Comparison of ENCODE assay signal across 26 cellular contexts in genomic region chr18:47113796-47114540, GRCh38. TPM values are rescaled to one million over a fixed set of nuclear protein-coding genes. Genes with fewer than 3 reads are reported as not detected.
DNase-seq lines count a peak whose midpoint lies in the region; ATAC-seq, FAIRE-seq and TF ChIP-seq lines count a peak whose summit lies in the region.
"Had no signal": no experiment of that assay in that cellular context is flagged by ENCODE, and none has a peak within 500 bp of the region (broad histone marks: within the 10 kb centered on the region; RNA-seq: fewer than 3 reads in every experiment).

No MANE protein-coding gene starts in this region.

- DNase-seq in ELR (ENCODE audit: low read depth) (peak; percentile 2), LHCN-M2 (ENCODE audit: low read depth) (peak; percentile 43), endodermal cell (peak; percentile 52), neural progenitor cell (ENCODE audit: low spot score) (peak; percentile 63), HepG2 (ENCODE audit: low spot score) (no peak), MV-4-11 (lab: John Stamatoyannopoulos, UW) (no peak), NCI-H187 (lab: John Stamatoyannopoulos, UW) (no peak), colonic mucosa (no peak)
- DNase-seq: activated CD4-positive, CD25-positive, alpha-beta regulatory T cell treated with anti-CD3 and anti-CD28 coated beads, Interleukin-2, amount 50 U/mL, for 72 hours; activated CD8-positive, alpha-beta T cell treated with anti-CD3 and anti-CD28 coated beads for 36 hours; activated naive CD4-positive, alpha-beta T cell treated with anti-CD3 and anti-CD28 coated beads for 36 hours; BE2C; COR-L47; DMS79 treated with DMSO at 0.1 percent for 48 hours; gastrocnemius medialis; GOT3; hippocampal formation; KBM-7; naive B cell; NCI-H187 treated with DMSO at 0.1 percent for 48 hours; stimulated activated CD4-positive, alpha-beta T cell treated with anti-CD3 and anti-CD28 coated beads, Interleukin-4, amount 100 ng/mL, for 1 hour; stimulated activated naive CD8-positive, alpha-beta T cell treated with anti-CD3 and anti-CD28 coated beads, Interleukin-15, Interleukin-2, amounts not matched to agents 100 U/mL and 50 U/mL, for 24 hours had no signal

- intact Hi-C loops in HepG2 (cut with micrococcal nuclease; ENCODE audit: unreplicated experiment) (no loop called here), colonic mucosa (cut with DNase I) (no loop called here)

- H2AFZ ChIP-seq in neural progenitor cell (replicated peaks), result no peak overlapping the region
- H2AFZ ChIP-seq in HepG2 (ENCODE audit: low read length), result no peak overlapping the region

- no peak for TF ChIP-seq CTCF in endodermal cell (conservative IDR thresholded peaks at IDR 0.05)
- TF ChIP-seq CTCF in neural progenitor cell (IDR thresholded peaks at IDR 0.05), result no peak
- TF ChIP-seq CTCF in HepG2 (CRISPR knock-in tag; IDR thresholded peaks at IDR 0.05), result no peak
- no peak for TF ChIP-seq CTCF in colonic mucosa (IDR thresholded peaks at IDR 0.05)

- H3F3A ChIP-seq in neural progenitor cell (ENCODE audit: low read depth), result peaks cover 66% of the 10 kb centered on the region

- H3K4me2 ChIP-seq in neural progenitor cell (peak overlapping the region; percentile 71), HepG2 (ENCODE audit: low read depth, low read length) (no peak overlapping the region)

- H3K9ac ChIP-seq in endodermal cell (ENCODE audit: extremely low read depth, low read length, poor library complexity, severe bottlenecking) (no peak overlapping the region), neural progenitor cell (no peak overlapping the region), HepG2 (ENCODE audit: insufficient read depth, low read depth, low read length) (no peak overlapping the region), colonic mucosa (ENCODE audit: low read depth in 2 of 2, low read length in 2 of 2) (no peak overlapping the region)

- no peak for TF ChIP-seq RAD21 in HepG2 (CRISPR knock-in tag; IDR thresholded peaks at IDR 0.05)

- CTCF ChIA-PET in HepG2 (lab: Yijun Ruan, JAX; ENCODE audit: low intra/inter-chr PET ratio, low total read pairs), result no interaction called here

- H3K27ac ChIP-seq in endodermal cell (ENCODE audit: low read depth, low read length) (no peak overlapping the region), neural progenitor cell (peak overlapping the region; percentile 74), HepG2 (ENCODE audit: extremely low read length, insufficient read depth, low read length) (no peak overlapping the region), colonic mucosa (no peak overlapping the region)
- H3K27ac ChIP-seq: epithelial cell of prostate, gastrocnemius medialis, tibial nerve had no signal

- no peak for TF ChIP-seq POLR2A in HepG2 (IDR thresholded peaks at IDR 0.05; ENCODE audit: insufficient read depth in 1 of 2, low read depth in 2 of 2, low read length in 2 of 2)

- H3K9me3 ChIP-seq in endodermal cell (ENCODE audit: control insufficient read depth, low read length) (no peaks in the 10 kb centered on the region), neural progenitor cell (ENCODE audit: low read depth) (no peaks in the 10 kb centered on the region), HepG2 (ENCODE audit: low read length) (no peaks in the 10 kb centered on the region), colonic mucosa (no peaks in the 10 kb centered on the region)
- H3K9me3 ChIP-seq: BE2C, gastrocnemius medialis, tibial nerve had no signal

- H3K36me3 ChIP-seq in endodermal cell (ENCODE audit: control insufficient read depth, insufficient read depth, low read length), result peaks cover 36% of the 10 kb centered on the region
- peaks cover 10% of the 10 kb centered on the region for H3K36me3 ChIP-seq in neural progenitor cell
- peaks cover 10 to 50% of the 10 kb centered on the region in 2 experiments for H3K36me3 ChIP-seq in HepG2 (replicated peaks in 1 of 2; ENCODE audit: control insufficient read depth in 1 of 2, insufficient read depth in 2 of 2, low read length in 2 of 2)
- no peaks in the 10 kb centered on the region for H3K36me3 ChIP-seq in colonic mucosa
- H3K36me3 ChIP-seq: BE2C had no signal

- peaks cover 31% of the 10 kb centered on the region for H3K36me3 Mint-ChIP-seq in endodermal cell (ENCODE audit: low read depth)
- peaks cover 20% of the 10 kb centered on the region for H3K36me3 Mint-ChIP-seq in neural progenitor cell

- H3K4me3 ChIP-seq in endodermal cell (ENCODE audit: low read length), result peak overlapping the region; percentile 46
- H3K4me3 ChIP-seq in neural progenitor cell, result peak overlapping the region; percentile 8
- no peak overlapping the region for H3K4me3 ChIP-seq in HepG2 (replicated peaks in 1 of 3; ENCODE audit: insufficient read depth in 1 of 3, low read depth in 2 of 3, low read length in 3 of 3)
- H3K4me3 ChIP-seq in colonic mucosa, result no peak overlapping the region
- H3K4me3 ChIP-seq: gastrocnemius medialis, tibial nerve had no signal

- H4K20me1 ChIP-seq in neural progenitor cell (ENCODE audit: low read depth) (peaks cover 37% of the 10 kb centered on the region), HepG2 (ENCODE audit: insufficient read depth, low read length) (no peaks in the 10 kb centered on the region)

- ATAC-seq in HepG2, result no peak
- ATAC-seq: activated CD8-positive, alpha-beta T cell treated with anti-CD3 and anti-CD28 coated beads for 36 hours; gastrocnemius medialis; stimulated activated naive CD8-positive, alpha-beta T cell treated with anti-CD3 and anti-CD28 coated beads, Interleukin-15, Interleukin-2, amounts not matched to agents 100 U/mL and 50 U/mL, for 24 hours had no signal

- H3K4me3 Mint-ChIP-seq in endodermal cell (peak overlapping the region; percentile 14), neural progenitor cell (no peak overlapping the region)
- H3K4me3 Mint-ChIP-seq: activated CD8-positive, alpha-beta T cell treated with anti-CD3 and anti-CD28 coated beads for 36 hours; activated naive CD4-positive, alpha-beta T cell treated with anti-CD3 and anti-CD28 coated beads for 36 hours; central memory CD8-positive, alpha-beta T cell; naive B cell had no signal

- H3K79me2 ChIP-seq in neural progenitor cell (ENCODE audit: low read depth) (no peaks in the 10 kb centered on the region), HepG2 (ENCODE audit: insufficient read depth, low read length) (no peaks in the 10 kb centered on the region)

- no peaks in the 10 kb centered on the region for H3K27me3 Mint-ChIP-seq in endodermal cell (ENCODE audit: insufficient read depth)
- H3K27me3 Mint-ChIP-seq in neural progenitor cell (ENCODE audit: insufficient read depth, low read depth), result no peaks in the 10 kb centered on the region
- H3K27me3 Mint-ChIP-seq: activated CD8-positive, alpha-beta T cell treated with anti-CD3 and anti-CD28 coated beads for 36 hours; central memory CD8-positive, alpha-beta T cell; naive B cell had no signal

- BruUV-seq in HepG2 (replicated peaks; lab: Mats Ljungman, UMichigan), result no TSS peak

- POLR2A ChIA-PET in HepG2 (lab: Yijun Ruan, JAX), result no interaction called here

- TF ChIP-seq EP300 in HepG2 (IDR thresholded peaks at IDR 0.05; ENCODE audit: low read depth in 2 of 2, low read length in 2 of 2) (no peak), HepG2 (CRISPR knock-in tag; IDR thresholded peaks at IDR 0.05; ENCODE audit: borderline replicate concordance) (no peak)

- WGBS in endodermal cell (ENCODE audit: insufficient coverage in 1 of 2, insufficient read length in 1 of 2), 2 experiments, result 63% methylated on average over 2 of the region's 2 CpGs; no CpG with 5 or more reads in 1 of the 2 experiments
- 100% methylated on average over 2 of the region's 2 CpGs for WGBS in HepG2 (ENCODE audit: low lambda C conversion rate)

- FAIRE-seq in HepG2 (lab: Jason Lieb, UNC), result no peak
- FAIRE-seq: keratinocyte had no signal

- H3K4me1 ChIP-seq in endodermal cell (ENCODE audit: control insufficient read depth, insufficient read depth, low read length) (peaks cover 20% of the 10 kb centered on the region), neural progenitor cell (peaks cover 78% of the 10 kb centered on the region), HepG2 (ENCODE audit: insufficient read depth, low read length) (no peaks in the 10 kb centered on the region), colonic mucosa (no peaks in the 10 kb centered on the region)
- H3K4me1 ChIP-seq: BE2C, tibial nerve had no signal

- H3K4me1 Mint-ChIP-seq in endodermal cell (peaks cover 64% of the 10 kb centered on the region), neural progenitor cell (peaks cover 9% of the 10 kb centered on the region)
- H3K4me1 Mint-ChIP-seq: central memory CD8-positive, alpha-beta T cell had no signal

- in situ Hi-C loops in HepG2 (cut with HindIII; ENCODE audit: extremely low pct_ligation_motif_present, low pct_unique_long_range_greater_than_20kb), result no loop called here

- H3K27ac Mint-ChIP-seq in endodermal cell (peak overlapping the region; percentile 88), neural progenitor cell (no peak overlapping the region)
- H3K27ac Mint-ChIP-seq: activated CD8-positive, alpha-beta T cell treated with anti-CD3 and anti-CD28 coated beads for 36 hours; activated naive CD4-positive, alpha-beta T cell treated with anti-CD3 and anti-CD28 coated beads for 36 hours had no signal

- H3K9me3 Mint-ChIP-seq in endodermal cell, result no peaks in the 10 kb centered on the region
- H3K9me3 Mint-ChIP-seq in neural progenitor cell, result no peaks in the 10 kb centered on the region
- H3K9me3 Mint-ChIP-seq: activated CD8-positive, alpha-beta T cell treated with anti-CD3 and anti-CD28 coated beads for 36 hours; activated naive CD4-positive, alpha-beta T cell treated with anti-CD3 and anti-CD28 coated beads for 36 hours; central memory CD8-positive, alpha-beta T cell; naive B cell had no signal

- no peaks in the 10 kb centered on the region for H3K27me3 ChIP-seq in endodermal cell (ENCODE audit: control insufficient read depth, insufficient read depth, low read length, poor library complexity, severe bottlenecking)
- H3K27me3 ChIP-seq in neural progenitor cell, result no peaks in the 10 kb centered on the region
- H3K27me3 ChIP-seq in HepG2 (ENCODE audit: control insufficient read depth in 1 of 2, insufficient read depth in 2 of 2, low read length in 2 of 2), result no peaks in the 10 kb centered on the region
- no peaks in the 10 kb centered on the region for H3K27me3 ChIP-seq in colonic mucosa
- H3K27me3 ChIP-seq: BE2C, gastrocnemius medialis, tibial nerve had no signal

RNA-seq across cellular contexts. Expression of gene HDHD2, which starts 36.3 kb away (rescaled TPM):
- 21.5 and 23.3 TPM in 2 replicates for total RNA-seq in LHCN-M2 (2014; rRNA removed)
- 19.0 TPM for polyA plus RNA-seq in LHCN-M2 (2012)
- 10 to 100 TPM; 53.6 to 76.8 TPM for total RNA-seq in endodermal cell
- polyA plus RNA-seq in endodermal cell (2013, experiment 1 of 2), result 61.6 TPM
- 58.7 TPM for polyA plus RNA-seq in endodermal cell (2013, experiment 2 of 2)
- total RNA-seq in neural progenitor cell (ENCODE audit: low replicate concordance), result 54.4 and 85.0 TPM in 2 replicates
- 34.7 and 44.4 TPM in 2 replicates for total RNA-seq in HepG2 (2016; rRNA removed; fragmentation: Illumina TruSeq; extraction: Trizol)
- 9.1 and 12.0 TPM in 2 replicates for total RNA-seq in HepG2 (2016; cell fraction: cytosol; rRNA removed; fragmentation: Illumina TruSeq; extraction: Trizol; ENCODE audit: low read depth)
- total RNA-seq in HepG2 (2016; cell fraction: insoluble cytoplasmic fraction; rRNA removed; fragmentation: Illumina TruSeq; extraction: Trizol), result 34.3 and 42.2 TPM in 2 replicates
- 27.4 and 28.2 TPM in 2 replicates for total RNA-seq in HepG2 (2016; cell fraction: membrane; rRNA removed; fragmentation: Illumina TruSeq; extraction: Trizol)
- total RNA-seq in HepG2 (2016; cell fraction: nucleus; rRNA removed; fragmentation: Illumina TruSeq; extraction: Trizol), result 29.6 and 30.5 TPM in 2 replicates
- 10.0 and 10.2 TPM in 2 replicates for polyA plus RNA-seq in HepG2 (2011; rRNA removed)
- polyA plus RNA-seq in HepG2 (2011; cell fraction: cytosol; rRNA removed), result 7.2 and 7.7 TPM in 2 replicates
- 10.1 and 18.2 TPM in 2 replicates for polyA plus RNA-seq in HepG2 (2011; cell fraction: nucleus; rRNA removed)
- 20.1 and 20.4 TPM in 2 replicates for polyA plus RNA-seq in HepG2 (2012)
- 9.0 and 12.5 TPM in 2 replicates for polyA plus RNA-seq in HepG2 (2016; cell fraction: cytosol; fragmentation: Illumina TruSeq; extraction: Trizol; ENCODE audit: low read depth)
- 46.1 and 52.4 TPM in 2 replicates for polyA plus RNA-seq in HepG2 (2016; cell fraction: insoluble cytoplasmic fraction; fragmentation: Illumina TruSeq; extraction: Trizol; ENCODE audit: low read depth)
- polyA plus RNA-seq in HepG2 (2016; cell fraction: membrane; fragmentation: Illumina TruSeq; extraction: Trizol; ENCODE audit: low read depth), result 21.3 and 23.3 TPM in 2 replicates
- 37.9 and 40.9 TPM in 2 replicates for polyA plus RNA-seq in HepG2 (2016; cell fraction: nucleus; fragmentation: Illumina TruSeq; extraction: Trizol; ENCODE audit: insufficient read depth, low read depth)
- 12.7 TPM in 2 replicates for polyA minus RNA-seq in HepG2 (2011; rRNA and poly(A)+ RNA removed; ENCODE audit: low replicate concordance)
- polyA minus RNA-seq in HepG2 (2011; cell fraction: cytosol; rRNA and poly(A)+ RNA removed), result 8.6 and 14.9 TPM in 2 replicates
- polyA minus RNA-seq in HepG2 (2011; cell fraction: nucleus; rRNA and poly(A)+ RNA removed), result 34.9 and 40.7 TPM in 2 replicates
- 10 to 100 TPM; 24.5 to 33.4 TPM for total RNA-seq in colonic mucosa

Comparison
In these comparisons a context has a peak if more than half of its experiments do, and no peak if none do; other contexts are left out.
1. DNase-seq: peak in ELR (single experiment), LHCN-M2 (single experiment), endodermal cell (single experiment) and neural progenitor cell (single experiment); none in HepG2 (single experiment), MV-4-11 (single experiment), NCI-H187 (0 of 2) and colonic mucosa (single experiment).
2. H3K4me3 ChIP-seq: peak in endodermal cell (single experiment) and neural progenitor cell (single experiment); none in HepG2 (0 of 3) and colonic mucosa (single experiment).